Comparison of ENCODE assay signal across 2 cellular contexts in the genomic region with DNA sequence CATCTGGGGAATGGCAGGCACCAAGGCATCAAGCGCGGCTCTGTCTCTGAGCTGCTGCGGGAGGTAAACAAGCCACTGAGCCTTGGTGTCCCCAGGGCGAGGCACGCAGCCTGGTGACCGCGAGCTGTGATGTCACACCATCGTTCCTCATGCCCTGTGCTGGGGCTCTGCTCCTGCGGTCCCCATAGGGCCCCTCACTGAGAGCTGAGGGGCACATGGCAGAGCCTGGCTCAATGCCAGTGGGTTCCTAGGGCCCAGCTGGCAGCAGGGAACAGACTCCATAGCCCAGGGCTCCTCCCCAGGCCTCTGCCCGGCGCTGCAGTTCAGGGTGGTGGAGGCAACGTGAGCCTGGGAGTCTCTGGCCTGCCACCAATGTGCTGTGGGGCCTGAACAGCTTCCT.
TF ChIP-seq lines count a peak whose summit lies in the region.

No MANE protein-coding gene starts in this region.

TF ChIP-seq in SK-N-SH, 30 proteins besides CTCF, POLR2A, EP300 and RAD21 (continued from another document):
- TF ChIP-seq, protein P1, sequence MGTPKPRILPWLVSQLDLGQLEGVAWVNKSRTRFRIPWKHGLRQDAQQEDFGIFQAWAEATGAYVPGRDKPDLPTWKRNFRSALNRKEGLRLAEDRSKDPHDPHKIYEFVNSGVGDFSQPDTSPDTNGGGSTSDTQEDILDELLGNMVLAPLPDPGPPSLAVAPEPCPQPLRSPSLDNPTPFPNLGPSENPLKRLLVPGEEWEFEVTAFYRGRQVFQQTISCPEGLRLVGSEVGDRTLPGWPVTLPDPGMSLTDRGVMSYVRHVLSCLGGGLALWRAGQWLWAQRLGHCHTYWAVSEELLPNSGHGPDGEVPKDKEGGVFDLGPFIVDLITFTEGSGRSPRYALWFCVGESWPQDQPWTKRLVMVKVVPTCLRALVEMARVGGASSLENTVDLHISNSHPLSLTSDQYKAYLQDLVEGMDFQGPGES (IDR thresholded peaks at IDR 0.05; ENCODE audit: low read depth, low read length): no peak
- TF ChIP-seq, protein P2, sequence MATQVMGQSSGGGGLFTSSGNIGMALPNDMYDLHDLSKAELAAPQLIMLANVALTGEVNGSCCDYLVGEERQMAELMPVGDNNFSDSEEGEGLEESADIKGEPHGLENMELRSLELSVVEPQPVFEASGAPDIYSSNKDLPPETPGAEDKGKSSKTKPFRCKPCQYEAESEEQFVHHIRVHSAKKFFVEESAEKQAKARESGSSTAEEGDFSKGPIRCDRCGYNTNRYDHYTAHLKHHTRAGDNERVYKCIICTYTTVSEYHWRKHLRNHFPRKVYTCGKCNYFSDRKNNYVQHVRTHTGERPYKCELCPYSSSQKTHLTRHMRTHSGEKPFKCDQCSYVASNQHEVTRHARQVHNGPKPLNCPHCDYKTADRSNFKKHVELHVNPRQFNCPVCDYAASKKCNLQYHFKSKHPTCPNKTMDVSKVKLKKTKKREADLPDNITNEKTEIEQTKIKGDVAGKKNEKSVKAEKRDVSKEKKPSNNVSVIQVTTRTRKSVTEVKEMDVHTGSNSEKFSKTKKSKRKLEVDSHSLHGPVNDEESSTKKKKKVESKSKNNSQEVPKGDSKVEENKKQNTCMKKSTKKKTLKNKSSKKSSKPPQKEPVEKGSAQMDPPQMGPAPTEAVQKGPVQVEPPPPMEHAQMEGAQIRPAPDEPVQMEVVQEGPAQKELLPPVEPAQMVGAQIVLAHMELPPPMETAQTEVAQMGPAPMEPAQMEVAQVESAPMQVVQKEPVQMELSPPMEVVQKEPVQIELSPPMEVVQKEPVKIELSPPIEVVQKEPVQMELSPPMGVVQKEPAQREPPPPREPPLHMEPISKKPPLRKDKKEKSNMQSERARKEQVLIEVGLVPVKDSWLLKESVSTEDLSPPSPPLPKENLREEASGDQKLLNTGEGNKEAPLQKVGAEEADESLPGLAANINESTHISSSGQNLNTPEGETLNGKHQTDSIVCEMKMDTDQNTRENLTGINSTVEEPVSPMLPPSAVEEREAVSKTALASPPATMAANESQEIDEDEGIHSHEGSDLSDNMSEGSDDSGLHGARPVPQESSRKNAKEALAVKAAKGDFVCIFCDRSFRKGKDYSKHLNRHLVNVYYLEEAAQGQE (IDR thresholded peaks at IDR 0.05; ENCODE audit: low read depth, low read length): no peak
- TF ChIP-seq, protein P3, sequence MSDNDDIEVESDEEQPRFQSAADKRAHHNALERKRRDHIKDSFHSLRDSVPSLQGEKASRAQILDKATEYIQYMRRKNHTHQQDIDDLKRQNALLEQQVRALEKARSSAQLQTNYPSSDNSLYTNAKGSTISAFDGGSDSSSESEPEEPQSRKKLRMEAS (IDR thresholded peaks at IDR 0.05; ENCODE audit: low read depth): no peak
- TF ChIP-seq RXRA (IDR thresholded peaks at IDR 0.05; ENCODE audit: borderline replicate concordance, low read depth): no peak
- no peak for TF ChIP-seq FOSL2 (IDR thresholded peaks at IDR 0.05; ENCODE audit: borderline replicate concordance, low read depth)
- TF ChIP-seq JUND (IDR thresholded peaks at IDR 0.05): no peak
- no peak for TF ChIP-seq CHD2 (IDR thresholded peaks at IDR 0.05; ENCODE audit: low read length, partially characterized antibody)
- no peak for TF ChIP-seq EZH2phosphoT487 (IDR thresholded peaks at IDR 0.05; ENCODE audit: borderline replicate concordance, low read depth)
- TF ChIP-seq, protein P4, sequence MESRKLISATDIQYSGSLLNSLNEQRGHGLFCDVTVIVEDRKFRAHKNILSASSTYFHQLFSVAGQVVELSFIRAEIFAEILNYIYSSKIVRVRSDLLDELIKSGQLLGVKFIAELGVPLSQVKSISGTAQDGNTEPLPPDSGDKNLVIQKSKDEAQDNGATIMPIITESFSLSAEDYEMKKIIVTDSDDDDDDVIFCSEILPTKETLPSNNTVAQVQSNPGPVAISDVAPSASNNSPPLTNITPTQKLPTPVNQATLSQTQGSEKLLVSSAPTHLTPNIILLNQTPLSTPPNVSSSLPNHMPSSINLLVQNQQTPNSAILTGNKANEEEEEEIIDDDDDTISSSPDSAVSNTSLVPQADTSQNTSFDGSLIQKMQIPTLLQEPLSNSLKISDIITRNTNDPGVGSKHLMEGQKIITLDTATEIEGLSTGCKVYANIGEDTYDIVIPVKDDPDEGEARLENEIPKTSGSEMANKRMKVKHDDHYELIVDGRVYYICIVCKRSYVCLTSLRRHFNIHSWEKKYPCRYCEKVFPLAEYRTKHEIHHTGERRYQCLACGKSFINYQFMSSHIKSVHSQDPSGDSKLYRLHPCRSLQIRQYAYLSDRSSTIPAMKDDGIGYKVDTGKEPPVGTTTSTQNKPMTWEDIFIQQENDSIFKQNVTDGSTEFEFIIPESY (IDR thresholded peaks at IDR 0.05; ENCODE audit: borderline replicate concordance, low read depth): no peak
- no peak for TF ChIP-seq SIN3A (IDR thresholded peaks at IDR 0.05; ENCODE audit: borderline replicate concordance, low read depth, low read length)
- TF ChIP-seq, protein P5, sequence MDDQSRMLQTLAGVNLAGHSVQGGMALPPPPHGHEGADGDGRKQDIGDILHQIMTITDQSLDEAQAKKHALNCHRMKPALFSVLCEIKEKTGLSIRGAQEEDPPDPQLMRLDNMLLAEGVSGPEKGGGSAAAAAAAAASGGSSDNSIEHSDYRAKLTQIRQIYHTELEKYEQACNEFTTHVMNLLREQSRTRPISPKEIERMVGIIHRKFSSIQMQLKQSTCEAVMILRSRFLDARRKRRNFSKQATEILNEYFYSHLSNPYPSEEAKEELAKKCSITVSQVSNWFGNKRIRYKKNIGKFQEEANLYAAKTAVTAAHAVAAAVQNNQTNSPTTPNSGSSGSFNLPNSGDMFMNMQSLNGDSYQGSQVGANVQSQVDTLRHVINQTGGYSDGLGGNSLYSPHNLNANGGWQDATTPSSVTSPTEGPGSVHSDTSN (IDR thresholded peaks at IDR 0.05): no peak
- TF ChIP-seq NFIC (IDR thresholded peaks at IDR 0.05; ENCODE audit: borderline replicate concordance): no peak
- no peak for TF ChIP-seq ELF1 (IDR thresholded peaks at IDR 0.05)
- TF ChIP-seq SMC3 (IDR thresholded peaks at IDR 0.05; ENCODE audit: low read depth, low read length): no peak
- TF ChIP-seq MXI1 (IDR thresholded peaks at IDR 0.05; ENCODE audit: low read depth, low read length): no peak
- TF ChIP-seq FOXJ3 (CRISPR knock-in tag; IDR thresholded peaks at IDR 0.05): no peak
- TF ChIP-seq TEAD4 (IDR thresholded peaks at IDR 0.05; ENCODE audit: borderline replicate concordance, insufficient read depth): no peak
- no peak for TF ChIP-seq TCF12 (IDR thresholded peaks at IDR 0.05)
TF ChIP-seq in SK-N-SH: peak in this region for 0.

TF ChIP-seq in SK-N-SH treated with all-trans-retinoic acid at 6 μM for 48 hours, 23 proteins besides CTCF, POLR2A, EP300 and RAD21 (continued from another document):
- TF ChIP-seq, protein P6, sequence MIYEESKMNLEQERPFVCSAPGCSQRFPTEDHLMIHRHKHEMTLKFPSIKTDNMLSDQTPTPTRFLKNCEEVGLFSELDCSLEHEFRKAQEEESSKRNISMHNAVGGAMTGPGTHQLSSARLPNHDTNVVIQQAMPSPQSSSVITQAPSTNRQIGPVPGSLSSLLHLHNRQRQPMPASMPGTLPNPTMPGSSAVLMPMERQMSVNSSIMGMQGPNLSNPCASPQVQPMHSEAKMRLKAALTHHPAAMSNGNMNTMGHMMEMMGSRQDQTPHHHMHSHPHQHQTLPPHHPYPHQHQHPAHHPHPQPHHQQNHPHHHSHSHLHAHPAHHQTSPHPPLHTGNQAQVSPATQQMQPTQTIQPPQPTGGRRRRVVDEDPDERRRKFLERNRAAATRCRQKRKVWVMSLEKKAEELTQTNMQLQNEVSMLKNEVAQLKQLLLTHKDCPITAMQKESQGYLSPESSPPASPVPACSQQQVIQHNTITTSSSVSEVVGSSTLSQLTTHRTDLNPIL (CRISPR knock-in tag; IDR thresholded peaks at IDR 0.05; ENCODE audit: low read depth): no peak
- TF ChIP-seq ZNF565 (CRISPR knock-in tag; conservative IDR thresholded peaks at IDR 0.05; ENCODE audit: low read depth) (no peak), ZNF70 (CRISPR knock-in tag; IDR thresholded peaks at IDR 0.05) (no peak), BACH2 (CRISPR knock-in tag; IDR thresholded peaks at IDR 0.05; ENCODE audit: borderline replicate concordance) (no peak)
